ENCODE assay signal across 33 cellular contexts in genomic region chr11:73267921-73268540, GRCh38. TPM values are rescaled to one million over a fixed set of nuclear protein-coding genes. Genes with fewer than 3 reads are reported as not detected.
A peak's percentile ranks its signal among the peaks of the same experiment; 100 is the strongest.
DNase-seq lines count a peak whose midpoint lies in the region; ATAC-seq, FAIRE-seq and TF ChIP-seq lines count a peak whose summit lies in the region.
"Had no signal": no experiment of that assay in that cellular context is flagged by ENCODE, and none has a peak within 500 bp of the region (broad histone marks: within the 10 kb centered on the region; RNA-seq: fewer than 3 reads in every experiment).

No MANE protein-coding gene starts in this region.

- H3K9me3 ChIP-seq in right atrium auricular region (no peaks in the 10 kb centered on the region), right cardiac atrium (ENCODE audit: control insufficient read depth, low read length) (no peaks in the 10 kb centered on the region), kidney (ENCODE audit: control insufficient read depth in 1 of 2, low read length in 2 of 2) (no peaks in the 10 kb centered on the region)
- H3K9me3 ChIP-seq: ascending aorta, HAP-1, left ventricle myocardium inferior, ovary, Peyer's patch, testis, uterus had no signal

- no peaks in the 10 kb centered on the region for H3K9me3 Mint-ChIP-seq in osteocyte (ENCODE audit: unreplicated experiment)
- no peaks in the 10 kb centered on the region for H3K9me3 Mint-ChIP-seq in MCF 10A (ENCODE audit: unreplicated experiment)
- H3K9me3 Mint-ChIP-seq: CD8-positive, alpha-beta T cell; effector memory CD8-positive, alpha-beta T cell; naive thymus-derived CD8-positive, alpha-beta T cell had no signal

- H3K27me3 ChIP-seq in right atrium auricular region (no peaks in the 10 kb centered on the region), right cardiac atrium (ENCODE audit: control insufficient read depth, insufficient read depth) (no peaks in the 10 kb centered on the region)
- H3K27me3 ChIP-seq: ascending aorta, ovary, Peyer's patch, testis had no signal

- H3K27me3 Mint-ChIP-seq in osteocyte (ENCODE audit: unreplicated experiment) (peaks cover 16% of the 10 kb centered on the region), MCF 10A (ENCODE audit: insufficient read depth, unreplicated experiment) (peaks cover 22% of the 10 kb centered on the region)

- DNase-seq in right atrium auricular region (ENCODE audit: low spot score) (peak; percentile 51), right cardiac atrium (no peak), ecto neural progenitor cell (ENCODE audit: low spot score) (peak; percentile 34), osteocyte (ENCODE audit: extremely low spot score, unreplicated experiment) (peak; percentile 64), frontal cortex (ENCODE audit: low spot score in 2 of 2) (no peak), OCI-M1 (lab: John Stamatoyannopoulos, UW) (no peak), kidney (no peak), MCF 10A (ENCODE audit: unreplicated experiment) (no peak)
- DNase-seq: activated CD4-positive, alpha-beta T cell treated with anti-CD3 and anti-CD28 coated beads for 4 hours; activated CD8-positive, alpha-beta T cell treated with anti-CD3 and anti-CD28 coated beads, Interleukin-2, amount 10 ng/mL, durations not matched to agents 7 days and 5 days; activated T-cell treated with anti-CD3 and anti-CD28 coated beads, Interleukin-2, amount 50 U/mL, for 1 hour; CD8-positive, alpha-beta T cell; effector memory CD8-positive, alpha-beta T cell; EL; left ventricle myocardium inferior; midbrain; naive thymus-derived CD8-positive, alpha-beta T cell; NCI-H1436 treated with DMSO at 0.1 percent for 48 hours; NCI-H446; NCI-H748 treated with DMSO at 0.1 percent for 48 hours; ovary; stimulated activated CD4-positive, alpha-beta T cell treated with anti-CD3 and anti-CD28 coated beads, Interleukin-1b, Interleukin-23, amount 100 ng/mL, for 48 hours; stimulated activated naive CD8-positive, alpha-beta T cell treated with anti-CD3 and anti-CD28 coated beads, Interleukin-15, Interleukin-2, amounts not matched to agents 100 U/mL and 50 U/mL, for 24 hours; SW 1271; T-helper 9 cell; testis; uterus had no signal

- BruUV-seq in MCF 10A (replicated peaks; lab: Mats Ljungman, UMichigan), result no TSS peak

- TF ChIP-seq CTCF in right atrium auricular region (IDR thresholded peaks at IDR 0.05) (no peak), osteocyte (IDR thresholded peaks at IDR 0.05) (no peak), kidney (IDR thresholded peaks at IDR 0.05; ENCODE audit: borderline replicate concordance, extremely low read depth, insufficient read depth) (no peak), MCF 10A (IDR thresholded peaks at IDR 0.05; ENCODE audit: unreplicated experiment) (no peak)

- POLR2A ChIA-PET in MCF 10A (lab: Yijun Ruan, JAX), result interaction anchor here (0.5 kb wide), 1 partner anchor 101 kb away, joined by 4 read pairs; no protein-coding TSS in a partner anchor

- H3K36me3 Mint-ChIP-seq in osteocyte (ENCODE audit: unreplicated experiment), result no peaks in the 10 kb centered on the region
- H3K36me3 Mint-ChIP-seq in MCF 10A (ENCODE audit: insufficient read depth, unreplicated experiment), result no peaks in the 10 kb centered on the region
- H3K36me3 Mint-ChIP-seq: CD8-positive, alpha-beta T cell; naive thymus-derived CD8-positive, alpha-beta T cell had no signal

- WGBS in right cardiac atrium, result 93% methylated on average over 8 of the region's 8 CpGs

- H3K4me3 Mint-ChIP-seq in osteocyte (ENCODE audit: unreplicated experiment) (no peak overlapping the region), MCF 10A (ENCODE audit: unreplicated experiment) (no peak overlapping the region)
- H3K4me3 Mint-ChIP-seq: activated CD8-positive, alpha-beta T cell treated with anti-CD3 and anti-CD28 coated beads, Interleukin-2, amount 10 ng/mL, durations not matched to agents 7 days and 5 days; CD8-positive, alpha-beta T cell; effector memory CD8-positive, alpha-beta T cell; naive thymus-derived CD8-positive, alpha-beta T cell had no signal

- no peak overlapping the region for H3K27ac ChIP-seq in right atrium auricular region
- no peak overlapping the region for H3K27ac ChIP-seq in right cardiac atrium (ENCODE audit: low read length)
- no peak overlapping the region for H3K27ac ChIP-seq in kidney (ENCODE audit: low read depth in 2 of 2, low read length in 2 of 2)
- H3K27ac ChIP-seq: cardiac muscle cell, left ventricle myocardium inferior, ovary, Peyer's patch, testis, uterus had no signal

- H3K9ac ChIP-seq in kidney (ENCODE audit: low read length in 2 of 2), result no peak overlapping the region

- H3K4me1 ChIP-seq in right atrium auricular region (peaks cover 0 to 52% of the 10 kb centered on the region in 2 donors), right cardiac atrium (ENCODE audit: control insufficient read depth, insufficient read depth, low read length) (peaks cover 3% of the 10 kb centered on the region), kidney (ENCODE audit: control insufficient read depth in 1 of 2, insufficient read depth in 1 of 2, low read depth in 1 of 2, low read length in 2 of 2) (peaks cover 18 to 30% of the 10 kb centered on the region in 2 donors)
- H3K4me1 ChIP-seq: HAP-1, testis had no signal

- H3K4me3 ChIP-seq in right atrium auricular region, result no peak overlapping the region
- no peak overlapping the region for H3K4me3 ChIP-seq in right cardiac atrium (ENCODE audit: low read length)
- no peak overlapping the region for H3K4me3 ChIP-seq in kidney (ENCODE audit: low read length in 2 of 2)
- H3K4me3 ChIP-seq: ascending aorta, cardiac muscle cell, HAP-1, left ventricle myocardium inferior, ovary, Peyer's patch, smooth muscle cell, testis, uterus had no signal

- FAIRE-seq in frontal cortex (lab: Jason Lieb, UNC) (no peak), kidney (lab: Jason Lieb, UNC) (no peak)
- FAIRE-seq: colon had no signal

- intact Hi-C loops in right cardiac atrium (cut with DNase I), result no loop called here
- intact Hi-C loops in kidney (cut with DNase I), result no loop called here
- intact Hi-C loops in MCF 10A (cut with micrococcal nuclease), result no loop called here

- no peak for ATAC-seq in right cardiac atrium
- ATAC-seq: activated CD8-positive, alpha-beta T cell treated with anti-CD3 and anti-CD28 coated beads, Interleukin-2, amount 10 ng/mL, durations not matched to agents 7 days and 5 days; CD8-positive, alpha-beta T cell; effector memory CD8-positive, alpha-beta T cell; naive thymus-derived CD8-positive, alpha-beta T cell; stimulated activated naive CD8-positive, alpha-beta T cell treated with anti-CD3 and anti-CD28 coated beads, Interleukin-15, Interleukin-2, amounts not matched to agents 100 U/mL and 50 U/mL, for 24 hours had no signal

- no peak overlapping the region for H3K27ac Mint-ChIP-seq in osteocyte (ENCODE audit: unreplicated experiment)
- no peak overlapping the region for H3K27ac Mint-ChIP-seq in MCF 10A (ENCODE audit: low read depth, unreplicated experiment)
- H3K27ac Mint-ChIP-seq: activated CD8-positive, alpha-beta T cell treated with anti-CD3 and anti-CD28 coated beads, Interleukin-2, amount 10 ng/mL, durations not matched to agents 7 days and 5 days; CD8-positive, alpha-beta T cell; effector memory CD8-positive, alpha-beta T cell; naive thymus-derived CD8-positive, alpha-beta T cell had no signal

- peaks cover 9% of the 10 kb centered on the region for H3K4me1 Mint-ChIP-seq in osteocyte (ENCODE audit: unreplicated experiment)
- H3K4me1 Mint-ChIP-seq in MCF 10A (ENCODE audit: insufficient read depth, unreplicated experiment), result no peaks in the 10 kb centered on the region

- no peaks in the 10 kb centered on the region for H3K36me3 ChIP-seq in right atrium auricular region
- H3K36me3 ChIP-seq in kidney (ENCODE audit: control insufficient read depth in 1 of 2, insufficient read depth in 2 of 2, low read length in 2 of 2), result no peaks in the 10 kb centered on the region
- H3K36me3 ChIP-seq: ascending aorta, cardiac muscle cell, HAP-1, left ventricle myocardium inferior, ovary, Peyer's patch, uterus had no signal

- CTCF ChIA-PET in MCF 10A (lab: Yijun Ruan, JAX), result interaction anchor here (0.6 to 1.1 kb wide), 2 partner anchors 34 to 411 kb away, joined by 3 to 6 read pairs; no protein-coding TSS in a partner anchor

RNA-seq across cellular contexts. Expression of gene P2RY6, which starts 4.1 kb away (rescaled TPM):
- total RNA-seq in right atrium auricular region (1 to 10 TPM in 1 of 2 donors, under 1 TPM in 1; 0.19 to 1.9 TPM), right cardiac atrium (1 to 10 TPM in 3 of 4 donors, under 1 TPM in 1; 0.96 to 2.7 (median 2.0) TPM), osteocyte (not detected in 2 replicates), frontal cortex (under 0.01 TPM), kidney (17.9 TPM), MCF 10A (2022) (not detected in 2 replicates)
- polyA plus RNA-seq in right cardiac atrium (0.70 TPM), kidney (ENCODE audit: insufficient read depth, low read depth, low replicate concordance) (6.7 TPM)
- total RNA-seq: activated CD8-positive, alpha-beta T cell treated with anti-CD3 and anti-CD28 coated beads, Interleukin-2, amount 10 ng/mL, durations not matched to agents 7 days and 5 days; CD8-positive, alpha-beta T cell had no signal
- polyA plus RNA-seq: cardiac muscle cell; naive thymus-derived CD8-positive, alpha-beta T cell had no signal

RNA-seq across cellular contexts. Expression of gene ARHGEF17, which starts 40.0 kb away (rescaled TPM):
- total RNA-seq in right atrium auricular region (10 to 100 TPM; 41.6 to 59.9 TPM), right cardiac atrium (10 to 100 TPM; 47.6 to 53.8 (median 49.3) TPM), osteocyte (104 and 105 TPM in 2 replicates), frontal cortex (16.3 TPM), kidney (68.2 TPM), MCF 10A (2022) (27.6 and 29.3 TPM in 2 replicates)
- polyA plus RNA-seq in right cardiac atrium (34.0 TPM), kidney (ENCODE audit: insufficient read depth, low read depth, low replicate concordance) (36.6 TPM)
- total RNA-seq: naive thymus-derived CD8-positive, alpha-beta T cell had no signal

RNA-seq across cellular contexts. Expression of gene P2RY2, which starts 50.0 kb away (rescaled TPM):
- 10 to 100 TPM in 1 of 2 donors, 1 to 10 TPM in 1; 9.5 to 14.7 TPM for total RNA-seq in right atrium auricular region
- 10 to 100 TPM in 1 of 4 donors, 1 to 10 TPM in 3; 5.5 to 15.1 (median 9.2) TPM for total RNA-seq in right cardiac atrium
- 5.4 TPM for polyA plus RNA-seq in right cardiac atrium
- total RNA-seq in osteocyte, result not detected in 2 replicates
- not detected for total RNA-seq in frontal cortex
- total RNA-seq in kidney, result 9.7 TPM
- polyA plus RNA-seq in kidney (ENCODE audit: insufficient read depth, low read depth, low replicate concordance), result 1.3 TPM
- 0.56 and 1.0 TPM in 2 replicates for total RNA-seq in MCF 10A (2022)
- total RNA-seq: activated CD8-positive, alpha-beta T cell treated with anti-CD3 and anti-CD28 coated beads, Interleukin-2, amount 10 ng/mL, durations not matched to agents 7 days and 5 days; CD8-positive, alpha-beta T cell; naive thymus-derived CD8-positive, alpha-beta T cell had no signal
- polyA plus RNA-seq: naive thymus-derived CD8-positive, alpha-beta T cell; smooth muscle cell had no signal

Comparison
In these comparisons a context has a peak if more than half of its experiments do, and no peak if none do; other contexts are left out.
1. DNase-seq: peak in right atrium auricular region (single experiment), ecto neural progenitor cell (single experiment) and osteocyte (single experiment); none in right cardiac atrium (0 of 3), frontal cortex (0 of 2), OCI-M1 (single experiment), kidney (single experiment) and MCF 10A (single experiment).